Comparison of ENCODE assay signal across 13 cellular contexts in the genomic region with DNA sequence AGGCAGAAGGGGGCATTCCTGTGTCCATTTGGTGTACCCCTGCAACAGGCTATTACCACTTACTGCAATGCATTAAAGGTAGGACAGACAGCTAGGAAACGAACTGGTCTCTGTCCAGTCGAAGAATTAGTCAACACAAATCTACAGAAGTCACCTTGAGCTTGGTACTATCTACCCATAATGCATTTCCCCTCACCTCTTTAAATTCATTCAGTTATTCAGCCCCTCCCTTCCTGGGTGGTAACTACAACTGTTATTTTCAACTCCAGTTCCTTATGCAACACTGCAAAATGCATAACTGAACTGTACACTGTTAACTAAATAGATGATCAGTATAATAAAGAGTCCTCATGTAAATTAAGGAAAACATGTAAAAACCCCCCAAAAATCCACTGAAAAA.
"Had no signal": no experiment of that assay in that cellular context is flagged by ENCODE, and none has a peak within 500 bp of the region (broad histone marks: within the 10 kb centered on the region; RNA-seq: fewer than 3 reads in every experiment).

No MANE protein-coding gene starts in this region.

- H3K9me3 ChIP-seq: esophagus muscularis mucosa, psoas muscle had no signal

- H3K27me3 Mint-ChIP-seq: dendritic cell treated with granulocyte-macrophage colony-stimulating factor and Interleukin-4, amounts not matched to agents 40 ng/mL and 50 ng/mL, for 4 days; type B pancreatic cell had no signal

- H3K9me3 Mint-ChIP-seq: dendritic cell treated with granulocyte-macrophage colony-stimulating factor and Interleukin-4, amounts not matched to agents 40 ng/mL and 50 ng/mL, for 4 days; neural crest cell had no signal

- H3K4me3 Mint-ChIP-seq: dendritic cell treated with granulocyte-macrophage colony-stimulating factor and Interleukin-4, amounts not matched to agents 40 ng/mL and 50 ng/mL, for 4 days; neural crest cell; type B pancreatic cell had no signal

- H3K4me3 ChIP-seq: esophagus muscularis mucosa, psoas muscle had no signal

- H3K27me3 ChIP-seq: esophagus muscularis mucosa had no signal

- H3K27ac Mint-ChIP-seq: activated naive CD4-positive, alpha-beta T cell treated with anti-CD3 and anti-CD28 coated beads, Interleukin-2, amount 50 U/mL, for 72 hours; dendritic cell treated with granulocyte-macrophage colony-stimulating factor and Interleukin-4, amounts not matched to agents 40 ng/mL and 50 ng/mL, for 4 days; type B pancreatic cell had no signal

- H3K36me3 ChIP-seq: esophagus muscularis mucosa, WERI-Rb-1 had no signal

- H3K27ac ChIP-seq: esophagus muscularis mucosa, psoas muscle, WERI-Rb-1 had no signal

- H3K4me1 ChIP-seq: psoas muscle had no signal

- ATAC-seq: activated naive CD4-positive, alpha-beta T cell treated with anti-CD3 and anti-CD28 coated beads, Interleukin-2, amount 50 U/mL, for 72 hours; psoas muscle; sciatic nerve; stimulated activated naive CD8-positive, alpha-beta T cell treated with anti-CD3 and anti-CD28 coated beads, Interleukin-15, Interleukin-2, amounts not matched to agents 100 U/mL and 50 U/mL, for 24 hours had no signal

- DNase-seq: activated CD4-positive, alpha-beta T cell treated with anti-CD3 and anti-CD28 coated beads for 1 hour; activated gamma-delta T cell treated with Interleukin-2 at 50 U/mL for 16 hours; effector memory CD4-positive, alpha-beta T cell; psoas muscle; stimulated activated naive CD8-positive, alpha-beta T cell treated with anti-CD3 and anti-CD28 coated beads, Interleukin-15, Interleukin-2, amounts not matched to agents 100 U/mL and 50 U/mL, for 24 hours; T1000; WERI-Rb-1 had no signal

- H3K4me1 Mint-ChIP-seq: neural crest cell had no signal
